Comparison of ENCODE assay signal across 37 cellular contexts in genomic region chr21:16767201-16767600, GRCh38.
"Had no signal": no experiment of that assay in that cellular context is flagged by ENCODE, and none has a peak within 500 bp of the region (broad histone marks: within the 10 kb centered on the region; RNA-seq: fewer than 3 reads in every experiment).

No MANE protein-coding gene starts in this region.

- H3K4me1 Mint-ChIP-seq: activated B cell treated with CpG ODN at 0.5 μM for 24 hours; activated CD8-positive, alpha-beta memory T cell treated with anti-CD3 and anti-CD28 coated beads, Interleukin-2, amount 10 ng/mL, durations not matched to agents 7 days and 5 days; activated naive CD8-positive, alpha-beta T cell treated with anti-CD3 and anti-CD28 coated beads for 36 hours; activated T-helper 17 cell treated with anti-CD3 and anti-CD28 coated beads, Interleukin-2, amount 50 U/mL, for 72 hours had no signal

- H3K9me3 ChIP-seq: MG63, SK-N-SH had no signal

- ATAC-seq: activated CD8-positive, alpha-beta memory T cell treated with anti-CD3 and anti-CD28 coated beads, Interleukin-2, amount 10 ng/mL, durations not matched to agents 7 days and 5 days; activated T-cell treated with anti-CD3 and anti-CD28 coated beads, Interleukin-2, amount 50 U/mL, for 72 hours; activated T-helper 17 cell treated with anti-CD3 and anti-CD28 coated beads, Interleukin-2, amount 50 U/mL, for 72 hours; K562 had no signal

- H3K27ac Mint-ChIP-seq: activated B cell treated with CpG ODN at 0.5 μM for 24 hours; activated CD4-positive, alpha-beta memory T cell treated with anti-CD3 and anti-CD28 coated beads for 36 hours; activated CD8-positive, alpha-beta memory T cell treated with anti-CD3 and anti-CD28 coated beads, Interleukin-2, amount 10 ng/mL, durations not matched to agents 7 days and 5 days; activated naive CD8-positive, alpha-beta T cell treated with anti-CD3 and anti-CD28 coated beads for 36 hours; activated T-helper 17 cell treated with anti-CD3 and anti-CD28 coated beads, Interleukin-2, amount 50 U/mL, for 72 hours; T-helper 1 cell treated with Interleukin-12 subunit alpha and Interleukin-12 subunit beta and Interleukin-4 antibody, amounts not matched to agents 30 μg/mL and 1 μg/mL, for 36 hours; T-helper 2 cell treated with Interferon-gamma antibody and Interleukin-4, amounts not matched to agents 5 μg/mL and 100 μg/mL, for 36 hours had no signal

- DNase-seq: activated B cell treated with CpG ODN at 0.5 μM for 24 hours; activated CD4-positive, alpha-beta memory T cell treated with anti-CD3 and anti-CD28 coated beads for 36 hours; activated CD4-positive, alpha-beta T cell treated with anti-CD3 and anti-CD28 coated beads for 4 hours; activated CD4-positive, alpha-beta T cell treated with anti-CD3 and anti-CD28 coated beads, Interleukin-2, amount 50 U/mL, for 1 hour; activated CD4-positive, CD25-positive, alpha-beta regulatory T cell treated with anti-CD3 and anti-CD28 coated beads, Interleukin-2, amount 50 U/mL, for 72 hours; activated CD8-positive, alpha-beta memory T cell treated with anti-CD3 and anti-CD28 coated beads for 24 hours; activated CD8-positive, alpha-beta memory T cell treated with anti-CD3 and anti-CD28 coated beads, Interleukin-2, amount 10 ng/mL, durations not matched to agents 7 days and 5 days; activated CD8-positive, alpha-beta memory T cell treated with anti-CD3 and anti-CD28 coated beads, Interleukin-2, amount 50 U/mL, for 48 hours; activated effector memory CD4-positive, alpha-beta T cell treated with anti-CD3 and anti-CD28 coated beads, Interleukin-2, amount 50 U/mL, for 16 hours; activated naive CD4-positive, alpha-beta T cell; activated naive CD4-positive, alpha-beta T cell treated with anti-CD3 and anti-CD28 coated beads, Interleukin-2, amount 50 U/mL, for 16 hours; activated naive CD8-positive, alpha-beta T cell treated with anti-CD3 and anti-CD28 coated beads for 36 hours; activated T-cell treated with anti-CD3 and anti-CD28 coated beads, Interleukin-2, amount 50 U/mL, for 72 hours; amniotic stem cell; aorta; brain microvascular endothelial cell; central memory CD4-positive, alpha-beta T cell; Karpas-422; MG63; NCI-H1048; NCI-H1105 treated with DMSO at 0.1 percent for 48 hours; NCI-H1436; NCI-H1694; NCI-H1930; NCI-H2081 treated with DMSO at 0.1 percent for 48 hours; NCI-H226; NCI-H446 treated with DMSO at 0.1 percent for 48 hours; NCI-H524 treated with DMSO at 0.1 percent for 48 hours; NK-92 treated with Interleukin-12 subunit alpha and Interleukin-12 subunit beta, amount 100 ng/mL, for 24 hours; OCI-M1; Right ventricle myocardium superior; SK-N-SH had no signal

- H3K36me3 ChIP-seq: brain microvascular endothelial cell, MG63 had no signal

- H3K4me3 Mint-ChIP-seq: activated B cell treated with CpG ODN at 0.5 μM for 24 hours; activated CD4-positive, alpha-beta memory T cell treated with anti-CD3 and anti-CD28 coated beads for 36 hours; activated CD8-positive, alpha-beta memory T cell treated with anti-CD3 and anti-CD28 coated beads, Interleukin-2, amount 10 ng/mL, durations not matched to agents 7 days and 5 days; activated naive CD8-positive, alpha-beta T cell treated with anti-CD3 and anti-CD28 coated beads for 36 hours; activated T-cell treated with anti-CD3 and anti-CD28 coated beads, Interleukin-2, amount 50 U/mL, for 72 hours; activated T-helper 17 cell treated with anti-CD3 and anti-CD28 coated beads, Interleukin-2, amount 50 U/mL, for 72 hours; T-helper 1 cell treated with Interleukin-12 subunit alpha and Interleukin-12 subunit beta and Interleukin-4 antibody, amounts not matched to agents 30 μg/mL and 1 μg/mL, for 36 hours; T-helper 2 cell treated with Interferon-gamma antibody and Interleukin-4, amounts not matched to agents 5 μg/mL and 100 μg/mL, for 36 hours had no signal

- H3K27ac ChIP-seq: brain microvascular endothelial cell, VCaP had no signal

- H3K36me3 Mint-ChIP-seq: activated CD4-positive, alpha-beta memory T cell treated with anti-CD3 and anti-CD28 coated beads for 36 hours; activated CD8-positive, alpha-beta memory T cell treated with anti-CD3 and anti-CD28 coated beads, Interleukin-2, amount 10 ng/mL, durations not matched to agents 7 days and 5 days; activated naive CD8-positive, alpha-beta T cell treated with anti-CD3 and anti-CD28 coated beads for 36 hours had no signal

- H3K4me3 ChIP-seq: K562, MG63 had no signal

- H3K27me3 Mint-ChIP-seq: activated B cell treated with CpG ODN at 0.5 μM for 24 hours; activated CD4-positive, alpha-beta memory T cell treated with anti-CD3 and anti-CD28 coated beads for 36 hours; activated CD8-positive, alpha-beta memory T cell treated with anti-CD3 and anti-CD28 coated beads, Interleukin-2, amount 10 ng/mL, durations not matched to agents 7 days and 5 days; activated naive CD8-positive, alpha-beta T cell treated with anti-CD3 and anti-CD28 coated beads for 36 hours; activated T-helper 17 cell treated with anti-CD3 and anti-CD28 coated beads, Interleukin-2, amount 50 U/mL, for 72 hours had no signal

- H3K27me3 ChIP-seq: brain microvascular endothelial cell, MG63 had no signal
